8 cellular contexts compared by ENCODE assay signal in the genomic region with DNA sequence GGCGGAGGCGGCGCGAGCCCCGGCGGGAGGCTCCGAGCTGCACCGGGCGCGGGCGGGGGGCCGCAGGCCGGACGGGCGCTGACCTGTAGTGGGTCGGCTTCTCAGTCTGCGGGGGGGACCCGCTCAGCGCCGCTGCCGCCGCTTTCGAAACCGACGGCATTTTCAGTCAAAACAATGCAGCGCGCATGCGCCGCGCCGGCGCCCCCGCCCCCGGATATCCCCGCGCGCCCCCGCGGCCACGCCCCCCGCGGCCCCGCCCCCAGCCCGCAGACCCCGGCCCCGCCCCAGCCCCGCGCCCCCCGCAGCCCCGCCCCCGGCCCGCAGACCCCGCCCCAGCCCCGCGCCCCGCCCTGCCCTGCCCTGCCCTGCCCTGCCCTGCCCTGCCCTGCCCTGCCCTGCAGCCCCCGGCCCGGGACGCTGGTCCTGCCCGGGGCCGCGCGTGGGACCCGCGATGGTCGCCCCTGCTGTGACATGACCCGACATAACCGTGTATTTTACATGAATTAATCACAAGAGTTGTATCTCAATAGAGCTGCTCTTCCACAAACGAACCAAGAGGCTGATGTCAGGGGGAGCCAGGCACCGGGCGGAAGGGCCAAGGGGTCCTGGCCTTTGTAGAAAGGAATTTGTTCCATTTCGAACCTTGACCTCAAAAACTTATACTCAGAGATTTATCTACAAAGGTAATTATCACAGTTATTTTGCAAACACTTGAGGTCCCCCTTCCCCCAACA. TPM values are rescaled to one million over a fixed set of nuclear protein-coding genes. Genes with fewer than 3 reads are reported as not detected.
DNase-seq lines count a peak whose midpoint lies in the region; ATAC-seq and TF ChIP-seq lines count a peak whose summit lies in the region.

TSS of gene UNKL (minus strand) at position 173 of the 734 bp plus-strand sequence. CDS start at position 160, 13 bp downstream.

- 2 to 5% methylated on average over 16 to 71 of the region's 72 CpGs for WGBS in lung, 2 donors

- peak within 1 kb of the TSS; percentile 78 for H2AFZ ChIP-seq in DND-41 (ENCODE audit: low read depth, low read length)

- H3K9ac ChIP-seq in DND-41 (ENCODE audit: low read depth, low read length), result peak within 1 kb of the TSS; percentile 84

- H3K36me3 Mint-ChIP-seq in activated CD8-positive, alpha-beta T cell treated with anti-CD3 and anti-CD28 coated beads for 36 hours (ENCODE audit: low read depth), result peaks cover 10% of the 10 kb centered on the region

- H3K4me3 ChIP-seq in DND-41 (ENCODE audit: low read depth in 1 of 2, low read length in 2 of 2) (peak within 1 kb of the TSS; percentile 76 to 96), H7 (ENCODE audit: insufficient read depth, low read depth, low read length) (peak within 1 kb of the TSS; percentile 76), lung (peak within 1 kb of the TSS; percentile 95)

- ATAC-seq in DND-41 (ENCODE audit: insufficient read depth, low read depth) (peak; percentile 56), lung (ENCODE audit: insufficient read depth, low FRiP score) (peak; percentile 35)
- ATAC-seq in activated CD8-positive, alpha-beta T cell treated with anti-CD3 and anti-CD28 coated beads for 36 hours, result peak; percentile 60

- CTCF ChIA-PET in activated CD8-positive, alpha-beta T cell treated with anti-CD3 and anti-CD28 coated beads for 36 hours (lab: Charles Lee), result interaction anchor here (1.3 kb wide), 1 partner anchor 35 kb away, joined by 3 read pairs; no protein-coding TSS in a partner anchor

- H3K9me3 Mint-ChIP-seq in activated CD8-positive, alpha-beta T cell treated with anti-CD3 and anti-CD28 coated beads for 36 hours, result no peaks in the 10 kb centered on the region

- H3K36me3 ChIP-seq in DND-41 (ENCODE audit: insufficient read depth, low read length) (peaks cover 28% of the 10 kb centered on the region), H7 (replicated peaks; ENCODE audit: control insufficient read depth, insufficient read depth, low read length) (no peaks in the 10 kb centered on the region; the same call in 1 of the 2 replicates), lung (ENCODE audit: control insufficient read depth in 2 of 2, insufficient read depth in 2 of 2, low read length in 2 of 2) (no peaks in the 10 kb centered on the region)

- intact Hi-C loops in activated CD8-positive, alpha-beta T cell treated with anti-CD3 and anti-CD28 coated beads for 36 hours (cut with micrococcal nuclease), result no loop called here

- POLR2A ChIA-PET in activated CD8-positive, alpha-beta T cell treated with anti-CD3 and anti-CD28 coated beads for 36 hours (lab: Charles Lee), result interaction anchor here (0.8 kb wide), 1 partner anchor 35 kb away, joined by 4 read pairs; no protein-coding TSS in a partner anchor

- H3K27ac ChIP-seq in DND-41 (ENCODE audit: low read length) (peak within 1 kb of the TSS; percentile 65), lung (ENCODE audit: low read depth in 1 of 2, low read length in 1 of 2) (peak within 1 kb of the TSS; percentile 88 to 95)

- H3K4me1 Mint-ChIP-seq in activated CD8-positive, alpha-beta T cell treated with anti-CD3 and anti-CD28 coated beads for 36 hours (ENCODE audit: low read depth), result peaks cover 28% of the 10 kb centered on the region

- H3K4me3 Mint-ChIP-seq in activated CD8-positive, alpha-beta T cell treated with anti-CD3 and anti-CD28 coated beads for 36 hours, result peak within 1 kb of the TSS; percentile 83

- DNase-seq in DND-41 (peak; percentile 83), H7 (peak; percentile 100), NCI-H2171 treated with DMSO at 0.1 percent for 48 hours (lab: John Stamatoyannopoulos, UW) (peak; percentile 11), ecto neural progenitor cell (ENCODE audit: low spot score) (peak; percentile 92), lung (ENCODE audit: low spot score) (peak; percentile 74), NCI-H774 (lab: John Stamatoyannopoulos, UW) (no peak)
- DNase-seq in activated CD8-positive, alpha-beta T cell treated with anti-CD3 and anti-CD28 coated beads for 36 hours, result peak; percentile 82
- peak; percentile 57 to 74 (median 69) for DNase-seq in stimulated activated CD4-positive, alpha-beta T cell treated with anti-CD3 and anti-CD28 coated beads, TNF-alpha, amount 100 ng/mL, for 24 hours (ENCODE audit: low read depth in 3 of 3)

- H3K27me3 ChIP-seq in DND-41 (ENCODE audit: insufficient read depth, low read length, poor library complexity) (no peaks in the 10 kb centered on the region), H7 (ENCODE audit: control insufficient read depth, insufficient read depth, low read length) (peaks cover 4% of the 10 kb centered on the region; the same call in 1 of the 2 replicates), lung (ENCODE audit: control insufficient read depth, insufficient read depth) (no peaks in the 10 kb centered on the region)

- peak within 1 kb of the TSS; percentile 80 for H3K4me2 ChIP-seq in DND-41 (ENCODE audit: insufficient read depth, low read length)

- TF ChIP-seq CTCF in DND-41 (IDR thresholded peaks at IDR 0.05; ENCODE audit: borderline replicate concordance, extremely low read depth, low read length, poor library complexity, severe bottlenecking), result no peak
- no peak for TF ChIP-seq CTCF in activated CD8-positive, alpha-beta T cell treated with anti-CD3 and anti-CD28 coated beads for 36 hours (IDR thresholded peaks at IDR 0.05)
- no peak for TF ChIP-seq CTCF in lung (IDR thresholded peaks at IDR 0.05; ENCODE audit: control extremely low read depth, extremely low read depth)

- H3K4me1 ChIP-seq in DND-41 (ENCODE audit: insufficient read depth, low read length) (peaks cover 47% of the 10 kb centered on the region), lung (ENCODE audit: control insufficient read depth in 2 of 2, insufficient read depth in 2 of 2, low read length in 2 of 2) (peaks cover 0 to 8% of the 10 kb centered on the region in 2 donors)

- peaks cover 9% of the 10 kb centered on the region for H4K20me1 ChIP-seq in DND-41 (ENCODE audit: insufficient read depth, low read length)

- no peaks in the 10 kb centered on the region for H3K9me3 ChIP-seq in DND-41 (ENCODE audit: insufficient read depth, low read length, severe bottlenecking)
- H3K9me3 ChIP-seq in lung (ENCODE audit: control insufficient read depth in 2 of 2, insufficient read depth in 1 of 2, low read length in 1 of 2), result no peaks in the 10 kb centered on the region

- H3K27me3 Mint-ChIP-seq in activated CD8-positive, alpha-beta T cell treated with anti-CD3 and anti-CD28 coated beads for 36 hours, result no peaks in the 10 kb centered on the region

- peaks cover 55% of the 10 kb centered on the region for H3K79me2 ChIP-seq in DND-41 (ENCODE audit: insufficient read depth, low read length)

- H3K27ac Mint-ChIP-seq in activated CD8-positive, alpha-beta T cell treated with anti-CD3 and anti-CD28 coated beads for 36 hours, result peak within 1 kb of the TSS; percentile 85

RNA-seq across cellular contexts. Expression of gene UNKL, which starts in this region (rescaled TPM):
- total RNA-seq in H7 (2014; rRNA removed; shearing (Covaris generic)), result 22.0 and 24.3 TPM in 2 replicates
- 10 to 100 TPM; 32.4 to 38.1 TPM for total RNA-seq in activated CD8-positive, alpha-beta T cell treated with anti-CD3 and anti-CD28 coated beads for 36 hours
- total RNA-seq in lung, result 10 to 100 TPM; 21.8 to 31.2 TPM
- polyA plus RNA-seq in lung, result 10 to 100 TPM in 1 of 2 donors, 1 to 10 TPM in 1; 7.9 to 11.9 TPM
